Comparison of ENCODE assay signal across 9 cellular contexts in genomic region chr2:201183373-201183742, GRCh38. TPM values are rescaled to one million over a fixed set of nuclear protein-coding genes. Genes with fewer than 3 reads are reported as not detected.
DNase-seq lines count a peak whose midpoint lies in the region; ATAC-seq and TF ChIP-seq lines count a peak whose summit lies in the region.
"Had no signal": no experiment of that assay in that cellular context is flagged by ENCODE, and none has a peak within 500 bp of the region (broad histone marks: within the 10 kb centered on the region; RNA-seq: fewer than 3 reads in every experiment).

No MANE protein-coding gene starts in this region.

- POLR2A ChIA-PET in HEK293 (lab: Yijun Ruan, JAX), result interaction anchor here (1.1 to 2.4 kb wide), 2 partner anchors 49 to 319 kb away, joined by 3 to 13 read pairs; partner anchors contain the start of gene CLK1
- POLR2A ChIA-PET in WTC11 (lab: Charles Lee), result interaction anchor here (0.7 to 1.3 kb wide), 3 partner anchors 12 to 295 kb away, joined by 3 to 4 read pairs (median 3); partner anchors contain the start of gene PPIL3

- H3K27ac ChIP-seq in HEK293 (ENCODE audit: extremely low read depth, low read depth, low read length) (no peak overlapping the region), right cardiac atrium (ENCODE audit: low read length) (no peak overlapping the region)

- H3K9me3 ChIP-seq in HEK293 (ENCODE audit: control insufficient read depth, insufficient read depth, low read depth, low read length) (no peaks in the 10 kb centered on the region), right cardiac atrium (ENCODE audit: control insufficient read depth, low read length) (no peaks in the 10 kb centered on the region)

- no peak for TF ChIP-seq CTCF in HEK293 (tag by site-specific recombination; IDR thresholded peaks at IDR 0.05)
- TF ChIP-seq CTCF in WTC11 (IDR thresholded peaks at IDR 0.05), result no peak

- H3K9me3 Mint-ChIP-seq in WTC11, result peaks cover 19% of the 10 kb centered on the region
- H3K9me3 Mint-ChIP-seq in stimulated activated naive B cell treated with anti-CD40 and anti-IgM and Interleukin-4, amounts not matched to agents 10 μg/mL and 1 μg/mL and 100 μg/mL, for 72 hours, result no peaks in the 10 kb centered on the region

- H3K4me1 Mint-ChIP-seq in WTC11, result peaks cover 15% of the 10 kb centered on the region
- peaks cover 18 to 52% of the 10 kb centered on the region in 2 donors for H3K4me1 Mint-ChIP-seq in stimulated activated naive B cell treated with anti-CD40 and anti-IgM and Interleukin-4, amounts not matched to agents 10 μg/mL and 1 μg/mL and 100 μg/mL, for 72 hours

- no peaks in the 10 kb centered on the region for H3K27me3 ChIP-seq in right cardiac atrium (ENCODE audit: control insufficient read depth, insufficient read depth)

- peaks cover 0 to 24% of the 10 kb centered on the region in 2 experiments; a peak in 1 of 3 replicates for H3K36me3 ChIP-seq in HEK293 (ENCODE audit: control insufficient read depth in 2 of 2, insufficient read depth in 1 of 2, low read length in 2 of 2)

- ATAC-seq in WTC11, result no peak
- ATAC-seq in right cardiac atrium, result no peak
- no peak for ATAC-seq in stimulated activated naive B cell treated with anti-CD40 and anti-IgM and Interleukin-4, amounts not matched to agents 10 μg/mL and 1 μg/mL and 100 μg/mL, for 72 hours (replicated peaks)
- ATAC-seq in HG03565 (IDR thresholded peaks at IDR 0.05; ENCODE audit: unreplicated experiment), result no peak

- no peaks in the 10 kb centered on the region for H3K4me1 ChIP-seq in HEK293 (ENCODE audit: control insufficient read depth, insufficient read depth, low read length)
- peaks cover 4% of the 10 kb centered on the region for H3K4me1 ChIP-seq in right cardiac atrium (ENCODE audit: control insufficient read depth, insufficient read depth, low read length)

- CTCF ChIA-PET in HEK293 (lab: Yijun Ruan, JAX), result interaction anchor here (0.6 to 3.1 kb wide), 18 partner anchors 10 to 282 kb away, joined by 3 to 53 read pairs (median 4); no protein-coding TSS in a partner anchor
- CTCF ChIA-PET in WTC11 (lab: Charles Lee), result interaction anchor here (0.7 to 3.0 kb wide), 13 partner anchors 13 to 376 kb away, joined by 3 to 78 read pairs (median 4); no protein-coding TSS in a partner anchor

- H3K4me3 Mint-ChIP-seq in WTC11, result peak overlapping the region; percentile 64
- H3K4me3 Mint-ChIP-seq in stimulated activated naive B cell treated with anti-CD40 and anti-IgM and Interleukin-4, amounts not matched to agents 10 μg/mL and 1 μg/mL and 100 μg/mL, for 72 hours, result peak overlapping the region; percentile 84 to 91

- H3K27me3 Mint-ChIP-seq in WTC11 (ENCODE audit: low read depth), result no peaks in the 10 kb centered on the region; the same call in none of the 2 replicates
- H3K27me3 Mint-ChIP-seq in stimulated activated naive B cell treated with anti-CD40 and anti-IgM and Interleukin-4, amounts not matched to agents 10 μg/mL and 1 μg/mL and 100 μg/mL, for 72 hours, result no peaks in the 10 kb centered on the region

- WGBS in right cardiac atrium, result 27% methylated on average over 4 of the region's 4 CpGs

- H3K4me3 ChIP-seq in HEK293 (ENCODE audit: low read depth, low read length), result peak overlapping the region; percentile 42
- H3K4me3 ChIP-seq in right cardiac atrium (ENCODE audit: low read length), result peak overlapping the region; percentile 73

- intact Hi-C loops in right cardiac atrium (cut with DNase I), result loop anchor here in 2 of 4 donors (5.0 to 10.0 kb wide), 2 partner anchors 49 to 51 kb away; no protein-coding TSS in a partner anchor

- H3K27ac Mint-ChIP-seq in WTC11, result peak overlapping the region; percentile 90
- peak overlapping the region; percentile 93 for H3K27ac Mint-ChIP-seq in stimulated activated naive B cell treated with anti-CD40 and anti-IgM and Interleukin-4, amounts not matched to agents 10 μg/mL and 1 μg/mL and 100 μg/mL, for 72 hours

- DNase-seq in WTC11 (ENCODE audit: low spot score) (no peak), right cardiac atrium (no peak), NAMALWA (ENCODE audit: low spot score) (no peak), NCI-H187 treated with DMSO at 0.1 percent for 48 hours (lab: John Stamatoyannopoulos, UW) (no peak), NOMO-1 treated with DMSO at 0.1 percent for 48 hours (lab: John Stamatoyannopoulos, UW; ENCODE audit: unreplicated experiment) (no peak)
- DNase-seq in stimulated activated naive B cell treated with anti-CD40 and anti-IgM and Interleukin-4, amounts not matched to agents 10 μg/mL and 1 μg/mL and 100 μg/mL, for 72 hours, result no peak
- DNase-seq: activated CD4-positive, alpha-beta T cell treated with anti-CD3 and anti-CD28 coated beads for 1 hour had no signal

- peaks cover 11% of the 10 kb centered on the region for H3K36me3 Mint-ChIP-seq in WTC11
- peaks cover 7 to 9% of the 10 kb centered on the region in 2 donors for H3K36me3 Mint-ChIP-seq in stimulated activated naive B cell treated with anti-CD40 and anti-IgM and Interleukin-4, amounts not matched to agents 10 μg/mL and 1 μg/mL and 100 μg/mL, for 72 hours

TF ChIP-seq in HEK293, 187 proteins besides CTCF, POLR2A, EP300 and RAD21 (continues in another document):
- no peak for TF ChIP-seq IKZF3 (tag by site-specific recombination; IDR thresholded peaks at IDR 0.05)
- TF ChIP-seq, protein P1, sequence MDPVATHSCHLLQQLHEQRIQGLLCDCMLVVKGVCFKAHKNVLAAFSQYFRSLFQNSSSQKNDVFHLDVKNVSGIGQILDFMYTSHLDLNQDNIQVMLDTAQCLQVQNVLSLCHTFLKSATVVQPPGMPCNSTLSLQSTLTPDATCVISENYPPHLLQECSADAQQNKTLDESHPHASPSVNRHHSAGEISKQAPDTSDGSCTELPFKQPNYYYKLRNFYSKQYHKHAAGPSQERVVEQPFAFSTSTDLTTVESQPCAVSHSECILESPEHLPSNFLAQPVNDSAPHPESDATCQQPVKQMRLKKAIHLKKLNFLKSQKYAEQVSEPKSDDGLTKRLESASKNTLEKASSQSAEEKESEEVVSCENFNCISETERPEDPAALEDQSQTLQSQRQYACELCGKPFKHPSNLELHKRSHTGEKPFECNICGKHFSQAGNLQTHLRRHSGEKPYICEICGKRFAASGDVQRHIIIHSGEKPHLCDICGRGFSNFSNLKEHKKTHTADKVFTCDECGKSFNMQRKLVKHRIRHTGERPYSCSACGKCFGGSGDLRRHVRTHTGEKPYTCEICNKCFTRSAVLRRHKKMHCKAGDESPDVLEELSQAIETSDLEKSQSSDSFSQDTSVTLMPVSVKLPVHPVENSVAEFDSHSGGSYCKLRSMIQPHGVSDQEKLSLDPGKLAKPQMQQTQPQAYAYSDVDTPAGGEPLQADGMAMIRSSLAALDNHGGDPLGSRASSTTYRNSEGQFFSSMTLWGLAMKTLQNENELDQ (tag by site-specific recombination; IDR thresholded peaks at IDR 0.05; ENCODE audit: low read depth), result no peak
- no peak for TF ChIP-seq ZNF677 (tag by site-specific recombination; IDR thresholded peaks at IDR 0.05)
- no peak for TF ChIP-seq ZNF670 (tag by site-specific recombination; IDR thresholded peaks at IDR 0.05; ENCODE audit: low read depth)
- no peak for TF ChIP-seq ZBTB20 (tag by site-specific recombination; IDR thresholded peaks at IDR 0.05)
- no peak for TF ChIP-seq YY2 (tag by site-specific recombination; IDR thresholded peaks at IDR 0.05)

TF ChIP-seq in WTC11, 78 proteins besides CTCF, POLR2A, EP300 and RAD21:
- TF ChIP-seq KAT7 (CRISPR knock-in tag; IDR thresholded peaks at IDR 0.05; ENCODE audit: borderline replicate concordance) (no peak), JUN (CRISPR knock-in tag; IDR thresholded peaks at IDR 0.05) (no peak), NR2C2 (CRISPR knock-in tag; IDR thresholded peaks at IDR 0.05) (no peak), HMGXB4 (CRISPR knock-in tag; IDR thresholded peaks at IDR 0.05) (no peak), MLX (CRISPR knock-in tag; IDR thresholded peaks at IDR 0.05) (no peak)
- TF ChIP-seq, protein P2, sequence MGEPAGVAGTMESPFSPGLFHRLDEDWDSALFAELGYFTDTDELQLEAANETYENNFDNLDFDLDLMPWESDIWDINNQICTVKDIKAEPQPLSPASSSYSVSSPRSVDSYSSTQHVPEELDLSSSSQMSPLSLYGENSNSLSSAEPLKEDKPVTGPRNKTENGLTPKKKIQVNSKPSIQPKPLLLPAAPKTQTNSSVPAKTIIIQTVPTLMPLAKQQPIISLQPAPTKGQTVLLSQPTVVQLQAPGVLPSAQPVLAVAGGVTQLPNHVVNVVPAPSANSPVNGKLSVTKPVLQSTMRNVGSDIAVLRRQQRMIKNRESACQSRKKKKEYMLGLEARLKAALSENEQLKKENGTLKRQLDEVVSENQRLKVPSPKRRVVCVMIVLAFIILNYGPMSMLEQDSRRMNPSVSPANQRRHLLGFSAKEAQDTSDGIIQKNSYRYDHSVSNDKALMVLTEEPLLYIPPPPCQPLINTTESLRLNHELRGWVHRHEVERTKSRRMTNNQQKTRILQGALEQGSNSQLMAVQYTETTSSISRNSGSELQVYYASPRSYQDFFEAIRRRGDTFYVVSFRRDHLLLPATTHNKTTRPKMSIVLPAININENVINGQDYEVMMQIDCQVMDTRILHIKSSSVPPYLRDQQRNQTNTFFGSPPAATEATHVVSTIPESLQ (CRISPR knock-in tag; IDR thresholded peaks at IDR 0.05), result no peak
TF ChIP-seq in WTC11: peak in this region for 0.

RNA-seq across cellular contexts. Expression of gene CASP10, which starts 0.4 kb away (rescaled TPM):
- total RNA-seq in WTC11 (2021) (2.8 to 2.9 TPM (median 2.8 TPM) in 3 replicates), right cardiac atrium (1 to 10 TPM; 5.3 to 6.8 (median 5.8) TPM)
- polyA plus RNA-seq in right cardiac atrium, result 3.6 TPM
